In the genomic region with DNA sequence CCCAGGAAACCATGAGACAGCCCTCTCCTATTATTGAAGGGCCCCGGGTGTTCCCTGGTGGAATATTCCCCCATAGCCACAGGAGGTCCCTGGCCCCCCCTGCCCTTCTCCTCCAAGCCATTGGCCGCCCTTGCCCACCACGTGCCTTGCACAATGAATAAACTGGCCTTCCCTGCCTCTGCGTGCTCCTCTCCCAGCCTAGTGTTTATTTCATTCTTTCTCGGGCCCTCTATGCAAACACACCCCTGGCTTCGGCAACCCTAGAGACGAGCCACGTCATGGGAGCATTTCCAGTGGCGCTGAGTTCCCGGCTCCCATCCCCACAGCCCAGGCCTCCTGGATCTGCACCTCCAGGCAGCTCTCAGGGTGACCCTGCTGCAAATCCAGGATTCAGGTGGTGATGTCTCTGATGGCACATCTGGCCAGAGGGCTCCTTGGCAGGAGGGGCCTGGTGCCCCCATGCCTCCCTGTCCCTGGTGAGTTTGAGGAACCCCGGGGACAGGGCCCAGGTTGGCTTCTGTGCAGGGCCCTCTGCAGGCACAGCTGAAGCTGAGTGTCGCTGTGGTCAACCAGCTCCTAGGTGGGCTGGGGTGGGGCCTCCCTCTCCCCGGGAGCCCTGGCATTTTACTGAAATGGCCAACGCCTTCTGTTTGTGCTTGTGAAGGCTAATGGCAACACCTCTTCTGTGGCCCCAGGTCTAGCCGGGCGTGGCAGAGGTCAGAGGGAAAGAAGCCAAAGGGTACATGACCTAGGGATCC, we compare ENCODE assay signal across 1 cellular context.
TF ChIP-seq lines count a peak whose summit lies in the region.

No MANE protein-coding gene starts in this region.

TF ChIP-seq in GM23338, 12 proteins besides CTCF, POLR2A, EP300 and RAD21 (continued from another document):
- TF ChIP-seq, protein P1, sequence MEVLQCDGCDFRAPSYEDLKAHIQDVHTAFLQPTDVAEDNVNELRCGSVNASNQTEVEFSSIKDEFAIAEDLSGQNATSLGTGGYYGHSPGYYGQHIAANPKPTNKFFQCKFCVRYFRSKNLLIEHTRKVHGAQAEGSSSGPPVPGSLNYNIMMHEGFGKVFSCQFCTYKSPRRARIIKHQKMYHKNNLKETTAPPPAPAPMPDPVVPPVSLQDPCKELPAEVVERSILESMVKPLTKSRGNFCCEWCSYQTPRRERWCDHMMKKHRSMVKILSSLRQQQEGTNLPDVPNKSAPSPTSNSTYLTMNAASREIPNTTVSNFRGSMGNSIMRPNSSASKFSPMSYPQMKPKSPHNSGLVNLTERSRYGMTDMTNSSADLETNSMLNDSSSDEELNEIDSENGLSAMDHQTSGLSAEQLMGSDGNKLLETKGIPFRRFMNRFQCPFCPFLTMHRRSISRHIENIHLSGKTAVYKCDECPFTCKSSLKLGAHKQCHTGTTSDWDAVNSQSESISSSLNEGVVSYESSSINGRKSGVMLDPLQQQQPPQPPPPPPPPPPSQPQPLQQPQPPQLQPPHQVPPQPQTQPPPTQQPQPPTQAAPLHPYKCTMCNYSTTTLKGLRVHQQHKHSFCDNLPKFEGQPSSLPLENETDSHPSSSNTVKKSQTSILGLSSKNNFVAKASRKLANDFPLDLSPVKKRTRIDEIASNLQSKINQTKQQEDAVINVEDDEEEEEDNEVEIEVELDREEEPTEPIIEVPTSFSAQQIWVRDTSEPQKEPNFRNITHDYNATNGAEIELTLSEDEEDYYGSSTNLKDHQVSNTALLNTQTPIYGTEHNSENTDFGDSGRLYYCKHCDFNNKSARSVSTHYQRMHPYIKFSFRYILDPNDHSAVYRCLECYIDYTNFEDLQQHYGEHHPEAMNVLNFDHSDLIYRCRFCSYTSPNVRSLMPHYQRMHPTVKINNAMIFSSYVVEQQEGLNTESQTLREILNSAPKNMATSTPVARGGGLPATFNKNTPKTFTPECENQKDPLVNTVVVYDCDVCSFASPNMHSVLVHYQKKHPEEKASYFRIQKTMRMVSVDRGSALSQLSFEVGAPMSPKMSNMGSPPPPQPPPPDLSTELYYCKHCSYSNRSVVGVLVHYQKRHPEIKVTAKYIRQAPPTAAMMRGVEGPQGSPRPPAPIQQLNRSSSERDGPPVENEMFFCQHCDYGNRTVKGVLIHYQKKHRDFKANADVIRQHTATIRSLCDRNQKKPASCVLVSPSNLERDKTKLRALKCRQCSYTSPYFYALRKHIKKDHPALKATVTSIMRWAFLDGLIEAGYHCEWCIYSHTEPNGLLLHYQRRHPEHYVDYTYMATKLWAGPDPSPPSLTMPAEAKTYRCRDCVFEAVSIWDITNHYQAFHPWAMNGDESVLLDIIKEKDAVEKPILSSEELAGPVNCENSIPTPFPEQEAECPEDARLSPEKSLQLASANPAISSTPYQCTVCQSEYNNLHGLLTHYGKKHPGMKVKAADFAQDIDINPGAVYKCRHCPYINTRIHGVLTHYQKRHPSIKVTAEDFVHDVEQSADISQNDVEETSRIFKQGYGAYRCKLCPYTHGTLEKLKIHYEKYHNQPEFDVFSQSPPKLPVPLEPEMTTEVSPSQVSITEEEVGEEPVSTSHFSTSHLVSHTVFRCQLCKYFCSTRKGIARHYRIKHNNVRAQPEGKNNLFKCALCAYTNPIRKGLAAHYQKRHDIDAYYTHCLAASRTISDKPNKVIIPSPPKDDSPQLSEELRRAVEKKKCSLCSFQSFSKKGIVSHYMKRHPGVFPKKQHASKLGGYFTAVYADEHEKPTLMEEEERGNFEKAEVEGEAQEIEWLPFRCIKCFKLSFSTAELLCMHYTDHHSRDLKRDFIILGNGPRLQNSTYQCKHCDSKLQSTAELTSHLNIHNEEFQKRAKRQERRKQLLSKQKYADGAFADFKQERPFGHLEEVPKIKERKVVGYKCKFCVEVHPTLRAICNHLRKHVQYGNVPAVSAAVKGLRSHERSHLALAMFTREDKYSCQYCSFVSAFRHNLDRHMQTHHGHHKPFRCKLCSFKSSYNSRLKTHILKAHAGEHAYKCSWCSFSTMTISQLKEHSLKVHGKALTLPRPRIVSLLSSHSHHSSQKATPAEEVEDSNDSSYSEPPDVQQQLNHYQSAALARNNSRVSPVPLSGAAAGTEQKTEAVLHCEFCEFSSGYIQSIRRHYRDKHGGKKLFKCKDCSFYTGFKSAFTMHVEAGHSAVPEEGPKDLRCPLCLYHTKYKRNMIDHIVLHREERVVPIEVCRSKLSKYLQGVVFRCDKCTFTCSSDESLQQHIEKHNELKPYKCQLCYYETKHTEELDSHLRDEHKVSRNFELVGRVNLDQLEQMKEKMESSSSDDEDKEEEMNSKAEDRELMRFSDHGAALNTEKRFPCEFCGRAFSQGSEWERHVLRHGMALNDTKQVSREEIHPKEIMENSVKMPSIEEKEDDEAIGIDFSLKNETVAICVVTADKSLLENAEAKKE (CRISPR knock-in tag; IDR thresholded peaks at IDR 0.05): no peak
